8 cellular contexts compared by ENCODE assay signal in genomic region chrX:320126-320783, GRCh38.
DNase-seq lines count a peak whose midpoint lies in the region; ATAC-seq and TF ChIP-seq lines count a peak whose summit lies in the region.

No MANE protein-coding gene starts in this region.

- H3K9ac ChIP-seq in MM.1S (ENCODE audit: low read length) (peak overlapping the region; percentile 94; the same call in 1 of the 2 replicates), duodenal mucosa (ENCODE audit: low read depth in 1 of 2, low read length in 2 of 2) (peak overlapping the region; percentile 74 to 80)

- no peaks in the 10 kb centered on the region for H3F3A ChIP-seq in MM.1S (ENCODE audit: insufficient read depth, low read length)

- no peak for TF ChIP-seq CTCF in MM.1S (IDR thresholded peaks at IDR 0.05; ENCODE audit: low read length)

- H3K27me3 ChIP-seq in ACC112 (ENCODE audit: insufficient read depth, low read length) (no peaks in the 10 kb centered on the region), MM.1S (replicated peaks; ENCODE audit: insufficient read depth, low read length) (no peaks in the 10 kb centered on the region), duodenal mucosa (ENCODE audit: control insufficient read depth in 1 of 2, insufficient read depth in 2 of 2, low read length in 2 of 2) (peaks cover 0 to 3% of the 10 kb centered on the region in 2 donors), muscle layer of duodenum (ENCODE audit: low read depth, low read length) (no peaks in the 10 kb centered on the region)

- DNase-seq in MM.1S (no peak), NCI-H2081 (lab: John Stamatoyannopoulos, UW) (no peak), D341Med (ENCODE audit: low spot score) (no peak)

- no peak overlapping the region for H2AFZ ChIP-seq in ACC112 (ENCODE audit: low read length, unreplicated experiment)
- no peak overlapping the region for H2AFZ ChIP-seq in MM.1S (ENCODE audit: low read length)

- H3K4me2 ChIP-seq in MM.1S (ENCODE audit: low read depth, low read length): peak overlapping the region; percentile 70

- peaks cover 8% of the 10 kb centered on the region; the same call in 1 of the 2 replicates for H3K36me3 ChIP-seq in ACC112 (ENCODE audit: insufficient read depth, low read length)
- H3K36me3 ChIP-seq in MM.1S (replicated peaks; ENCODE audit: insufficient read depth, low read length): no peaks in the 10 kb centered on the region
- peaks cover 0 to 10% of the 10 kb centered on the region in 2 donors for H3K36me3 ChIP-seq in duodenal mucosa (ENCODE audit: control insufficient read depth in 1 of 2, insufficient read depth in 2 of 2, low read length in 2 of 2)
- H3K36me3 ChIP-seq in muscle layer of duodenum (ENCODE audit: control insufficient read depth in 1 of 2, insufficient read depth in 2 of 2, low read length in 2 of 2): peaks cover 0 to 10% of the 10 kb centered on the region in 2 donors

- H3K4me3 ChIP-seq in ACC112 (ENCODE audit: low read depth, low read length) (peak overlapping the region; percentile 97), MM.1S (ENCODE audit: low read length) (peak overlapping the region; percentile 67), duodenal mucosa (ENCODE audit: low read depth in 1 of 2, low read length in 2 of 2) (peak overlapping the region; percentile 76 to 84), muscle layer of duodenum (ENCODE audit: low read depth in 1 of 2, low read length in 2 of 2) (peak overlapping the region; percentile 63 to 85)

- H3K27ac ChIP-seq in ACC112 (ENCODE audit: low read depth, low read length): no peak overlapping the region
- no peak overlapping the region for H3K27ac ChIP-seq in MM.1S (ENCODE audit: low read length)
- H3K27ac ChIP-seq in duodenal mucosa (ENCODE audit: low read depth, low read length): no peak overlapping the region
- no peak overlapping the region for H3K27ac ChIP-seq in muscle layer of duodenum (ENCODE audit: low read length)

- ATAC-seq in HG03045 (IDR thresholded peaks at IDR 0.05; ENCODE audit: unreplicated experiment): no peak
- ATAC-seq in HG03442 (IDR thresholded peaks at IDR 0.05; ENCODE audit: unreplicated experiment): no peak

- H3K4me1 ChIP-seq in ACC112 (ENCODE audit: control insufficient read depth, insufficient read depth, low read length, unreplicated experiment) (peaks cover 3% of the 10 kb centered on the region), MM.1S (ENCODE audit: low read length) (no peaks in the 10 kb centered on the region), duodenal mucosa (ENCODE audit: control insufficient read depth in 1 of 2, insufficient read depth in 2 of 2, low read length in 2 of 2) (peaks cover 4 to 20% of the 10 kb centered on the region in 2 donors), muscle layer of duodenum (ENCODE audit: control insufficient read depth in 1 of 2, insufficient read depth in 2 of 2, low read length in 2 of 2) (peaks cover 5 to 20% of the 10 kb centered on the region in 2 donors)

- no peaks in the 10 kb centered on the region for H4K20me1 ChIP-seq in MM.1S (ENCODE audit: insufficient read depth, low read length)

- H3K9me3 ChIP-seq in MM.1S (replicated peaks; ENCODE audit: insufficient read depth, low read length) (no peaks in the 10 kb centered on the region), duodenal mucosa (ENCODE audit: control insufficient read depth in 1 of 2, low read length in 2 of 2) (no peaks in the 10 kb centered on the region), muscle layer of duodenum (ENCODE audit: control insufficient read depth in 1 of 2, low read length in 2 of 2) (no peaks in the 10 kb centered on the region)

- H3K79me2 ChIP-seq in ACC112 (ENCODE audit: control insufficient read depth, insufficient read depth, low read length, unreplicated experiment) (peaks cover 28% of the 10 kb centered on the region), MM.1S (ENCODE audit: low read length) (peaks cover 9% of the 10 kb centered on the region)

- H3K9me2 ChIP-seq in MM.1S (replicated peaks; ENCODE audit: insufficient read depth, low read length): no peaks in the 10 kb centered on the region
